12 cellular contexts compared by ENCODE assay signal in genomic region chr6:75334266-75335040, GRCh38. TPM values are rescaled to one million over a fixed set of nuclear protein-coding genes. Genes with fewer than 3 reads are reported as not detected.
DNase-seq lines count a peak whose midpoint lies in the region; ATAC-seq, FAIRE-seq and TF ChIP-seq lines count a peak whose summit lies in the region.
"Had no signal": no experiment of that assay in that cellular context is flagged by ENCODE, and none has a peak within 500 bp of the region (broad histone marks: within the 10 kb centered on the region; RNA-seq: fewer than 3 reads in every experiment).

No MANE protein-coding gene starts in this region.

- peaks cover 66% of the 10 kb centered on the region for H3K4me1 Mint-ChIP-seq in GM23338
- peaks cover 4% of the 10 kb centered on the region for H3K4me1 Mint-ChIP-seq in activated T-helper 17 cell treated with anti-CD3 and anti-CD28 coated beads, Interleukin-2, amount 50 U/mL, for 72 hours

- no peaks in the 10 kb centered on the region for H3F3A ChIP-seq in GM23338 (replicated peaks; ENCODE audit: low read depth)

- no peak overlapping the region for H2AFZ ChIP-seq in GM23338

- no peak for TF ChIP-seq POLR2A in GM12891 (IDR thresholded peaks at IDR 0.05; ENCODE audit: low read depth, low read length)

- H3K27ac ChIP-seq in GM23338 (ENCODE audit: low read depth) (peak overlapping the region; percentile 92), ascending aorta (peak overlapping the region; percentile 50 to 68)
- H3K27ac ChIP-seq: colonic mucosa had no signal

- H3K27me3 Mint-ChIP-seq in GM23338 (ENCODE audit: insufficient read depth, low read depth, poor library complexity): peaks cover 3% of the 10 kb centered on the region
- H3K27me3 Mint-ChIP-seq in activated T-helper 17 cell treated with anti-CD3 and anti-CD28 coated beads, Interleukin-2, amount 50 U/mL, for 72 hours: peaks cover 5% of the 10 kb centered on the region

- DNase-seq in GM23338 (ENCODE audit: low spot score) (peak; percentile 98), ascending aorta (ENCODE audit: low spot score in 2 of 2) (no peak), left ventricle myocardium superior (no peak), sciatic nerve (ENCODE audit: low spot score) (no peak), GM12891 (ENCODE audit: insufficient read length, low spot score) (no peak)
- no peak for DNase-seq in stimulated activated CD8-positive, alpha-beta memory T cell treated with anti-CD3 and anti-CD28 coated beads, Interleukin-4, amount 100 ng/mL, for 48 hours
- DNase-seq: colonic mucosa, NCI-H524 treated with DMSO at 0.1 percent for 48 hours had no signal

- H3K4me2 ChIP-seq in GM23338: peak overlapping the region; percentile 41

- H3K36me3 ChIP-seq in GM23338 (ENCODE audit: insufficient read depth) (no peaks in the 10 kb centered on the region), ascending aorta (peaks cover 0 to 3% of the 10 kb centered on the region in 2 donors)
- H3K36me3 ChIP-seq: colonic mucosa had no signal

- intact Hi-C loops in ascending aorta (cut with DNase I): loop anchor here (2.0 kb wide), 2 partner anchors 14 to 18 kb away; no protein-coding TSS in a partner anchor
- intact Hi-C loops in left ventricle myocardium superior (cut with micrococcal nuclease): no loop called here
- intact Hi-C loops in sciatic nerve (cut with DNase I): no loop called here

- H4K20me1 ChIP-seq in GM23338 (replicated peaks; ENCODE audit: insufficient read depth): no peaks in the 10 kb centered on the region

- no peaks in the 10 kb centered on the region; the same call in 2 of the 3 replicates for H3K36me3 Mint-ChIP-seq in GM23338 (ENCODE audit: low read depth)
- H3K36me3 Mint-ChIP-seq in activated T-helper 17 cell treated with anti-CD3 and anti-CD28 coated beads, Interleukin-2, amount 50 U/mL, for 72 hours (ENCODE audit: low read depth): no peaks in the 10 kb centered on the region

- H3K27me3 ChIP-seq in GM23338 (ENCODE audit: insufficient read depth) (no peaks in the 10 kb centered on the region), ascending aorta (no peaks in the 10 kb centered on the region)
- H3K27me3 ChIP-seq: colonic mucosa had no signal

- TF ChIP-seq CTCF in GM23338 (conservative IDR thresholded peaks at IDR 0.05; ENCODE audit: low read depth in 2 of 2): no peak
- TF ChIP-seq CTCF in ascending aorta (IDR thresholded peaks at IDR 0.05): no peak

- peak overlapping the region; percentile 29 for H3K4me3 ChIP-seq in GM23338
- peak overlapping the region; percentile 6 to 16 for H3K4me3 ChIP-seq in ascending aorta
- H3K4me3 ChIP-seq: colonic mucosa, GM12878, skin epidermis had no signal

- no peaks in the 10 kb centered on the region for H3K79me2 ChIP-seq in GM23338 (replicated peaks; ENCODE audit: insufficient read depth)

- peak overlapping the region; percentile 95 for H3K27ac Mint-ChIP-seq in GM23338
- H3K27ac Mint-ChIP-seq in activated T-helper 17 cell treated with anti-CD3 and anti-CD28 coated beads, Interleukin-2, amount 50 U/mL, for 72 hours: no peak overlapping the region

- no peaks in the 10 kb centered on the region for H3K9me3 ChIP-seq in ascending aorta
- H3K9me3 ChIP-seq: colonic mucosa had no signal

- H3K4me3 Mint-ChIP-seq in GM23338: peak overlapping the region; percentile 66
- H3K4me3 Mint-ChIP-seq in activated T-helper 17 cell treated with anti-CD3 and anti-CD28 coated beads, Interleukin-2, amount 50 U/mL, for 72 hours: no peak overlapping the region

- H3K9me3 Mint-ChIP-seq in GM23338: no peaks in the 10 kb centered on the region; the same call in 2 of the 3 replicates
- H3K9me3 Mint-ChIP-seq in activated T-helper 17 cell treated with anti-CD3 and anti-CD28 coated beads, Interleukin-2, amount 50 U/mL, for 72 hours: no peaks in the 10 kb centered on the region

- peaks cover 39% of the 10 kb centered on the region for H3K4me1 ChIP-seq in GM23338 (ENCODE audit: insufficient read depth)
- peaks cover 0 to 17% of the 10 kb centered on the region in 2 donors for H3K4me1 ChIP-seq in ascending aorta
- H3K4me1 ChIP-seq: colonic mucosa had no signal

- peak; percentile 94 for ATAC-seq in GM23338
- peak; percentile 80 for ATAC-seq in left ventricle myocardium superior
- ATAC-seq in sciatic nerve: peak; percentile 87
- ATAC-seq in activated T-helper 17 cell treated with anti-CD3 and anti-CD28 coated beads, Interleukin-2, amount 50 U/mL, for 72 hours (replicated peaks): no peak
- ATAC-seq in GM18870 (IDR thresholded peaks at IDR 0.05; ENCODE audit: unreplicated experiment): no peak
- ATAC-seq: GM12878 had no signal

- no peak for FAIRE-seq in GM12891 (lab: Jason Lieb, UNC)
- FAIRE-seq: GM12878 had no signal

- H3K9me2 ChIP-seq in GM23338 (ENCODE audit: insufficient read depth): no peaks in the 10 kb centered on the region

TF ChIP-seq in GM23338, 12 proteins besides CTCF, POLR2A, EP300 and RAD21 (continues in another document):
- peak; percentile 92 for TF ChIP-seq NANOG (IDR thresholded peaks at IDR 0.05; ENCODE audit: borderline replicate concordance)
- TF ChIP-seq EZH2 (IDR thresholded peaks at IDR 0.05; ENCODE audit: low read depth, unreplicated experiment): no peak
- TF ChIP-seq POLR2AphosphoS5 (IDR thresholded peaks at IDR 0.05; ENCODE audit: low read depth): no peak; the same call in 1 of the 2 replicates
- peak; percentile 91 for TF ChIP-seq CREB1 (CRISPR knock-in tag; IDR thresholded peaks at IDR 0.05; ENCODE audit: low read depth)
- TF ChIP-seq, protein P1, sequence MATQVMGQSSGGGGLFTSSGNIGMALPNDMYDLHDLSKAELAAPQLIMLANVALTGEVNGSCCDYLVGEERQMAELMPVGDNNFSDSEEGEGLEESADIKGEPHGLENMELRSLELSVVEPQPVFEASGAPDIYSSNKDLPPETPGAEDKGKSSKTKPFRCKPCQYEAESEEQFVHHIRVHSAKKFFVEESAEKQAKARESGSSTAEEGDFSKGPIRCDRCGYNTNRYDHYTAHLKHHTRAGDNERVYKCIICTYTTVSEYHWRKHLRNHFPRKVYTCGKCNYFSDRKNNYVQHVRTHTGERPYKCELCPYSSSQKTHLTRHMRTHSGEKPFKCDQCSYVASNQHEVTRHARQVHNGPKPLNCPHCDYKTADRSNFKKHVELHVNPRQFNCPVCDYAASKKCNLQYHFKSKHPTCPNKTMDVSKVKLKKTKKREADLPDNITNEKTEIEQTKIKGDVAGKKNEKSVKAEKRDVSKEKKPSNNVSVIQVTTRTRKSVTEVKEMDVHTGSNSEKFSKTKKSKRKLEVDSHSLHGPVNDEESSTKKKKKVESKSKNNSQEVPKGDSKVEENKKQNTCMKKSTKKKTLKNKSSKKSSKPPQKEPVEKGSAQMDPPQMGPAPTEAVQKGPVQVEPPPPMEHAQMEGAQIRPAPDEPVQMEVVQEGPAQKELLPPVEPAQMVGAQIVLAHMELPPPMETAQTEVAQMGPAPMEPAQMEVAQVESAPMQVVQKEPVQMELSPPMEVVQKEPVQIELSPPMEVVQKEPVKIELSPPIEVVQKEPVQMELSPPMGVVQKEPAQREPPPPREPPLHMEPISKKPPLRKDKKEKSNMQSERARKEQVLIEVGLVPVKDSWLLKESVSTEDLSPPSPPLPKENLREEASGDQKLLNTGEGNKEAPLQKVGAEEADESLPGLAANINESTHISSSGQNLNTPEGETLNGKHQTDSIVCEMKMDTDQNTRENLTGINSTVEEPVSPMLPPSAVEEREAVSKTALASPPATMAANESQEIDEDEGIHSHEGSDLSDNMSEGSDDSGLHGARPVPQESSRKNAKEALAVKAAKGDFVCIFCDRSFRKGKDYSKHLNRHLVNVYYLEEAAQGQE (IDR thresholded peaks at IDR 0.05; ENCODE audit: unreplicated experiment): no peak
- no peak for TF ChIP-seq ZNF331 (CRISPR knock-in tag; IDR thresholded peaks at IDR 0.05; ENCODE audit: low read depth)
- no peak for TF ChIP-seq STAT1 (IDR thresholded peaks at IDR 0.05; ENCODE audit: unreplicated experiment)

TF ChIP-seq in GM12891, 5 proteins besides CTCF, POLR2A, EP300 and RAD21:
- TF ChIP-seq PAX5 (IDR thresholded peaks at IDR 0.05; ENCODE audit: insufficient read depth, low read length, severe bottlenecking) (no peak), TAF1 (IDR thresholded peaks at IDR 0.05; ENCODE audit: low read depth, low read length) (no peak), POLR2AphosphoS5 (IDR thresholded peaks at IDR 0.05; ENCODE audit: low read depth, low read length) (no peak), SPI1 (IDR thresholded peaks at IDR 0.05; ENCODE audit: low read depth, low read length) (no peak), POU2F2 (IDR thresholded peaks at IDR 0.05; ENCODE audit: low read depth, low read length) (no peak)
TF ChIP-seq in GM12891: peak in this region for 0.

RNA-seq across cellular contexts. Expression of gene TMEM30A, which starts 49.9 kb away (rescaled TPM):
- total RNA-seq in GM23338 (2014; rRNA removed; shearing (Covaris generic)): 99.9 and 101 TPM in 2 replicates
- 52.6 and 61.7 TPM in 2 replicates for polyA plus RNA-seq in GM23338 (2016; fragmentation: Nextera tagmentation; extraction: Ambion mirVana)
- total RNA-seq in ascending aorta (54.8 TPM), left ventricle myocardium superior (43.9 TPM), sciatic nerve (104 TPM)
- 35.4 TPM for polyA plus RNA-seq in GM12891 (2012; ENCODE audit: low read depth, missing spikeins)
- 100 to 1,000 TPM in 1 of 2 donors, 10 to 100 TPM in 1; 81.7 to 115 TPM for total RNA-seq in activated T-helper 17 cell treated with anti-CD3 and anti-CD28 coated beads, Interleukin-2, amount 50 U/mL, for 72 hours

Comparison
In these comparisons a context has a peak if more than half of its experiments do, and no peak if none do; other contexts are left out.
1. ATAC-seq: peak in GM23338 (single experiment), left ventricle myocardium superior (single experiment) and sciatic nerve (single experiment); none in activated T-helper 17 cell treated with anti-CD3 and anti-CD28 coated beads, Interleukin-2, amount 50 U/mL, for 72 hours (single experiment) and GM18870 (single experiment).